27 cellular contexts compared by ENCODE assay signal in genomic region chr5:111931658-111932057, GRCh38.
DNase-seq lines count a peak whose midpoint lies in the region; ATAC-seq, FAIRE-seq and TF ChIP-seq lines count a peak whose summit lies in the region.
"Had no signal": no experiment of that assay in that cellular context is flagged by ENCODE, and none has a peak within 500 bp of the region (broad histone marks: within the 10 kb centered on the region; RNA-seq: fewer than 3 reads in every experiment).

No MANE protein-coding gene starts in this region.

- no peak overlapping the region for H2AFZ ChIP-seq in HCT116 (ENCODE audit: low read depth, low read length, poor library complexity, severe bottlenecking)
- H2AFZ ChIP-seq: PC-9 had no signal

- H3K27ac ChIP-seq in HCT116 (ENCODE audit: low read depth, low read length) (no peak overlapping the region), RWPE2 (ENCODE audit: poor library complexity, severe bottlenecking) (peak overlapping the region; percentile 96)
- H3K27ac ChIP-seq: C4-2B, coronary artery, heart right ventricle, pancreas, PC-9, spleen, transverse colon had no signal

- no peak for TF ChIP-seq RAD21 in HCT116 (IDR thresholded peaks at IDR 0.05; ENCODE audit: low read depth)

- no peaks in the 10 kb centered on the region for H3K4me1 ChIP-seq in HCT116 (ENCODE audit: control insufficient read depth in 1 of 2, insufficient read depth in 2 of 2, low read length in 2 of 2)
- peaks cover 47% of the 10 kb centered on the region for H3K4me1 ChIP-seq in RWPE2 (ENCODE audit: insufficient read depth, poor library complexity, severe bottlenecking)
- H3K4me1 ChIP-seq: pancreas, transverse colon had no signal

- H3K79me2 ChIP-seq in HCT116 (ENCODE audit: insufficient read depth, low read length): no peaks in the 10 kb centered on the region

- intact Hi-C loops in HCT116 (cut with micrococcal nuclease): no loop called here

- no TSS peak for BruUV-seq in HCT116 (replicated peaks; lab: Mats Ljungman, UMichigan)

- DNase-seq in AG10803 (ENCODE audit: low read depth) (peak; percentile 34), HCT116 (ENCODE audit: low read depth, low spot score) (no peak), RWPE2 (ENCODE audit: low spot score) (no peak), myocyte (ENCODE audit: low read depth) (peak; percentile 59), WTC11 (ENCODE audit: low spot score) (no peak), GM12891 (ENCODE audit: insufficient read length, low spot score) (no peak)
- no peak for DNase-seq in stimulated activated naive CD8-positive, alpha-beta T cell treated with anti-CD3 and anti-CD28 coated beads, Interleukin-15, amount 100 ng/mL, for 72 hours
- DNase-seq: activated CD4-positive, alpha-beta T cell treated with anti-CD3 and anti-CD28 coated beads, Interleukin-2, amount 50 U/mL, for 4 hours; activated naive CD4-positive, alpha-beta T cell treated with anti-CD3 and anti-CD28 coated beads, Interleukin-2, amount 10 ng/mL, durations not matched to agents 7 days and 5 days; activated T-cell treated with anti-CD3 and anti-CD28 coated beads, Interleukin-2, amount 50 U/mL, for 72 hours; DND-41; effector memory CD8-positive, alpha-beta T cell; heart right ventricle; NCI-H1436; NCI-H2081 treated with DMSO at 0.1 percent for 48 hours; NCI-H446 treated with DMSO at 0.1 percent for 48 hours; pancreas; PC-9; retina; SHP77 treated with DMSO at 0.1 percent for 48 hours; spleen; T-helper 1 cell; transverse colon had no signal

- H3K36me3 ChIP-seq in HCT116 (ENCODE audit: control insufficient read depth in 1 of 2, insufficient read depth in 2 of 2, low read length in 2 of 2) (no peaks in the 10 kb centered on the region), RWPE2 (ENCODE audit: low read depth) (no peaks in the 10 kb centered on the region)
- H3K36me3 ChIP-seq: heart right ventricle, pancreas, spleen, transverse colon had no signal

- TF ChIP-seq POLR2A in HCT116 (IDR thresholded peaks at IDR 0.05; ENCODE audit: borderline replicate concordance, extremely low read depth, insufficient read depth, insufficient read length) (no peak), GM12891 (IDR thresholded peaks at IDR 0.05; ENCODE audit: low read depth, low read length) (no peak)

- no peak for FAIRE-seq in GM12891 (lab: Jason Lieb, UNC)
- FAIRE-seq: pancreas had no signal

- no peaks in the 10 kb centered on the region for H4K20me1 ChIP-seq in HCT116 (ENCODE audit: insufficient read depth)

- no peak overlapping the region for H3K27ac Mint-ChIP-seq in stimulated activated naive CD8-positive, alpha-beta T cell treated with anti-CD3 and anti-CD28 coated beads, Interleukin-15, amount 100 ng/mL, for 72 hours
- H3K27ac Mint-ChIP-seq in WTC11: no peak overlapping the region
- H3K27ac Mint-ChIP-seq: activated naive CD4-positive, alpha-beta T cell treated with anti-CD3 and anti-CD28 coated beads, Interleukin-2, amount 10 ng/mL, durations not matched to agents 7 days and 5 days; activated T-cell treated with anti-CD3 and anti-CD28 coated beads, Interleukin-2, amount 50 U/mL, for 72 hours; effector memory CD8-positive, alpha-beta T cell; nephron had no signal

- no peak overlapping the region for H3K9ac ChIP-seq in HCT116 (ENCODE audit: low read length)

- no peak overlapping the region for H3K4me3 Mint-ChIP-seq in stimulated activated naive CD8-positive, alpha-beta T cell treated with anti-CD3 and anti-CD28 coated beads, Interleukin-15, amount 100 ng/mL, for 72 hours
- no peak overlapping the region for H3K4me3 Mint-ChIP-seq in WTC11
- H3K4me3 Mint-ChIP-seq: activated naive CD4-positive, alpha-beta T cell treated with anti-CD3 and anti-CD28 coated beads, Interleukin-2, amount 10 ng/mL, durations not matched to agents 7 days and 5 days; activated T-cell treated with anti-CD3 and anti-CD28 coated beads, Interleukin-2, amount 50 U/mL, for 72 hours; effector memory CD8-positive, alpha-beta T cell; nephron had no signal

- RAD21 ChIA-PET in HCT116 (lab: Charles Lee; ENCODE audit: low non-redundant PET in 1 of 2, low total read pairs in 2 of 2, uncharacterized antibody in 2 of 2, unreplicated experiment in 2 of 2): no interaction called here

- H3K4me2 ChIP-seq in HCT116 (ENCODE audit: low read length): no peak overlapping the region
- H3K4me2 ChIP-seq: PC-9 had no signal

- no peaks in the 10 kb centered on the region for H3K4me1 Mint-ChIP-seq in stimulated activated naive CD8-positive, alpha-beta T cell treated with anti-CD3 and anti-CD28 coated beads, Interleukin-15, amount 100 ng/mL, for 72 hours
- peaks cover 5% of the 10 kb centered on the region for H3K4me1 Mint-ChIP-seq in WTC11
- H3K4me1 Mint-ChIP-seq: activated naive CD4-positive, alpha-beta T cell treated with anti-CD3 and anti-CD28 coated beads, Interleukin-2, amount 10 ng/mL, durations not matched to agents 7 days and 5 days had no signal

- H3K9me3 ChIP-seq in HCT116 (ENCODE audit: control insufficient read depth in 1 of 2, insufficient read depth in 1 of 2, low read depth in 1 of 2, low read length in 2 of 2) (no peaks in the 10 kb centered on the region), RWPE2 (ENCODE audit: severe bottlenecking) (no peaks in the 10 kb centered on the region)
- H3K9me3 ChIP-seq: pancreas, spleen, transverse colon had no signal

- no peaks in the 10 kb centered on the region for H3K36me3 Mint-ChIP-seq in WTC11
- H3K36me3 Mint-ChIP-seq: activated naive CD4-positive, alpha-beta T cell treated with anti-CD3 and anti-CD28 coated beads, Interleukin-2, amount 10 ng/mL, durations not matched to agents 7 days and 5 days had no signal

- H3K27me3 ChIP-seq in HCT116 (ENCODE audit: insufficient read depth, low read length) (no peaks in the 10 kb centered on the region; the same call in 1 of the 2 replicates), RWPE2 (ENCODE audit: insufficient read depth, poor library complexity, severe bottlenecking) (no peaks in the 10 kb centered on the region)
- H3K27me3 ChIP-seq: heart right ventricle, pancreas, spleen, transverse colon had no signal

- H3K4me3 ChIP-seq in AG10803 (ENCODE audit: low read length): no peak overlapping the region
- H3K4me3 ChIP-seq in HCT116 (replicated peaks in 1 of 2; ENCODE audit: low read depth in 1 of 2, low read length in 2 of 2): no peak overlapping the region
- H3K4me3 ChIP-seq in RWPE2 (ENCODE audit: severe bottlenecking): no peak overlapping the region
- H3K4me3 ChIP-seq: coronary artery, heart right ventricle, lung, pancreas, PC-9, spleen, transverse colon had no signal

- no peaks in the 10 kb centered on the region for H3K27me3 Mint-ChIP-seq in stimulated activated naive CD8-positive, alpha-beta T cell treated with anti-CD3 and anti-CD28 coated beads, Interleukin-15, amount 100 ng/mL, for 72 hours
- no peaks in the 10 kb centered on the region for H3K27me3 Mint-ChIP-seq in WTC11 (ENCODE audit: low read depth)
- H3K27me3 Mint-ChIP-seq: activated naive CD4-positive, alpha-beta T cell treated with anti-CD3 and anti-CD28 coated beads, Interleukin-2, amount 10 ng/mL, durations not matched to agents 7 days and 5 days; effector memory CD8-positive, alpha-beta T cell had no signal

- no peaks in the 10 kb centered on the region for H3K9me2 ChIP-seq in HCT116 (ENCODE audit: insufficient read depth)

- TF ChIP-seq CTCF in AG10803 (conservative IDR thresholded peaks at IDR 0.05; ENCODE audit: low read length) (no peak), HCT116 (IDR thresholded peaks at IDR 0.05 in 2 of 3, conservative IDR thresholded peaks at IDR 0.05 in 1 of 3; ENCODE audit: borderline replicate concordance in 1 of 3, insufficient read depth in 1 of 3, low read depth in 2 of 3, low read length in 2 of 3) (no peak), RWPE2 (IDR thresholded peaks at IDR 0.05; ENCODE audit: poor library complexity, severe bottlenecking) (no peak), WTC11 (IDR thresholded peaks at IDR 0.05) (no peak)

- POLR2A ChIA-PET in HCT116 (lab: Charles Lee): no interaction called here
- POLR2A ChIA-PET in WTC11 (lab: Charles Lee): no interaction called here

- CTCF ChIA-PET in HCT116 (lab: Charles Lee) (no interaction called here), WTC11 (lab: Charles Lee) (no interaction called here)

- no peak for ATAC-seq in HCT116
- no peak for ATAC-seq in RWPE2 (ENCODE audit: low read depth)
- no peak for ATAC-seq in stimulated activated naive CD8-positive, alpha-beta T cell treated with anti-CD3 and anti-CD28 coated beads, Interleukin-15, amount 100 ng/mL, for 72 hours
- no peak for ATAC-seq in WTC11
- ATAC-seq: effector memory CD8-positive, alpha-beta T cell; heart right ventricle had no signal

- no peaks in the 10 kb centered on the region for H3K9me3 Mint-ChIP-seq in stimulated activated naive CD8-positive, alpha-beta T cell treated with anti-CD3 and anti-CD28 coated beads, Interleukin-15, amount 100 ng/mL, for 72 hours
- no peaks in the 10 kb centered on the region for H3K9me3 Mint-ChIP-seq in WTC11
- H3K9me3 Mint-ChIP-seq: activated naive CD4-positive, alpha-beta T cell treated with anti-CD3 and anti-CD28 coated beads, Interleukin-2, amount 10 ng/mL, durations not matched to agents 7 days and 5 days; activated T-cell treated with anti-CD3 and anti-CD28 coated beads, Interleukin-2, amount 50 U/mL, for 72 hours; effector memory CD8-positive, alpha-beta T cell; nephron had no signal

TF ChIP-seq in HCT116, 20 proteins besides CTCF, POLR2A, EP300 and RAD21:
- TF ChIP-seq CEBPB (IDR thresholded peaks at IDR 0.05; ENCODE audit: low read depth): 0 out of 2 replicates have a peak, but pooled peaks have one; percentile 13
- no peak for TF ChIP-seq EZH2 (IDR thresholded peaks at IDR 0.05)
- no peak for TF ChIP-seq EZH2phosphoT487 (IDR thresholded peaks at IDR 0.05; ENCODE audit: borderline replicate concordance)
- TF ChIP-seq ELF1 (IDR thresholded peaks at IDR 0.05; ENCODE audit: borderline replicate concordance, low read depth): no peak
- no peak for TF ChIP-seq POLR2AphosphoS5 (IDR thresholded peaks at IDR 0.05; ENCODE audit: low read depth, low read length)

TF ChIP-seq in WTC11, 78 proteins besides CTCF, POLR2A, EP300 and RAD21 (continues in another document):
- TF ChIP-seq FOXJ3 (CRISPR knock-in tag; IDR thresholded peaks at IDR 0.05; ENCODE audit: borderline replicate concordance) (no peak), NR1H2 (CRISPR knock-in tag; IDR thresholded peaks at IDR 0.05) (no peak), ELF4 (CRISPR knock-in tag; IDR thresholded peaks at IDR 0.05; ENCODE audit: low read depth) (no peak)

TF ChIP-seq in GM12891, 5 proteins besides CTCF, POLR2A, EP300 and RAD21:
- TF ChIP-seq POU2F2 (IDR thresholded peaks at IDR 0.05; ENCODE audit: low read depth, low read length) (no peak), POLR2AphosphoS5 (IDR thresholded peaks at IDR 0.05; ENCODE audit: low read depth, low read length) (no peak), SPI1 (IDR thresholded peaks at IDR 0.05; ENCODE audit: low read depth, low read length) (no peak), TAF1 (IDR thresholded peaks at IDR 0.05; ENCODE audit: low read depth, low read length) (no peak), PAX5 (IDR thresholded peaks at IDR 0.05; ENCODE audit: insufficient read depth, low read length, severe bottlenecking) (no peak)
TF ChIP-seq in GM12891: peak in this region for 0.

Comparison
In these comparisons a context has a peak if more than half of its experiments do, and no peak if none do; other contexts are left out.
1. DNase-seq: peak in AG10803 (single experiment) and myocyte (single experiment); none in HCT116 (single experiment), RWPE2 (single experiment), stimulated activated naive CD8-positive, alpha-beta T cell treated with anti-CD3 and anti-CD28 coated beads, Interleukin-15, amount 100 ng/mL, for 72 hours (0 of 2), WTC11 (single experiment) and GM12891 (single experiment).